In genomic region chr1:156114101-156114918, GRCh38 we compare ENCODE assay signal across 1 cellular context.
TF ChIP-seq lines count a peak whose summit lies in the region.

Gene LMNA (plus strand): TSS chr1:156114711. CDS start chr1:156114919, 208 bp downstream.

TF ChIP-seq in H1, 55 proteins besides CTCF, POLR2A, EP300 and RAD21:
- TF ChIP-seq JUN (IDR thresholded peaks at IDR 0.05; ENCODE audit: low read depth, low read length), result 0 out of 2 replicates have a peak, but pooled peaks have one; percentile 50
- TF ChIP-seq GTF2F1 (IDR thresholded peaks at IDR 0.05; ENCODE audit: borderline replicate concordance, low read depth, low read length), result no peak
- TF ChIP-seq KDM4A (IDR thresholded peaks at IDR 0.05; ENCODE audit: low read depth, low read length, severe bottlenecking), result peak; percentile 35
- peak; percentile 24; the same call in 1 of the 2 replicates for TF ChIP-seq SUZ12 (IDR thresholded peaks at IDR 0.05; ENCODE audit: low read length)
- TF ChIP-seq PHF8 (conservative IDR thresholded peaks at IDR 0.05; ENCODE audit: low read depth, low read length), result peak; percentile 71
- TF ChIP-seq BACH1 (IDR thresholded peaks at IDR 0.05; ENCODE audit: low read length), result 0 out of 2 replicates have a peak, but pooled peaks have one; percentile 22
- peak; percentile 90 for TF ChIP-seq TBP (IDR thresholded peaks at IDR 0.05; ENCODE audit: low read depth, low read length)
- 0 out of 2 replicates have a peak, but pooled peaks have one; percentile 38 for TF ChIP-seq EGR1 (IDR thresholded peaks at IDR 0.05; ENCODE audit: borderline replicate concordance, low read depth, low read length)
- peak; percentile 16; the same call in 1 of the 2 replicates for TF ChIP-seq SP4 (IDR thresholded peaks at IDR 0.05; ENCODE audit: low read length)
- peak; percentile 84 for TF ChIP-seq TAF7 (optimal IDR thresholded peaks at IDR 0.05; ENCODE audit: borderline replicate concordance, low read depth, low read length)
- peak; percentile 8 for TF ChIP-seq NANOG (IDR thresholded peaks at IDR 0.05; ENCODE audit: insufficient read depth, low read depth, low read length, poor library complexity, severe bottlenecking)
- peak; percentile 55 for TF ChIP-seq ASH2L (IDR thresholded peaks at IDR 0.05; ENCODE audit: low read length)
- TF ChIP-seq NRF1 (IDR thresholded peaks at IDR 0.05; ENCODE audit: low read depth, low read length), result no peak
- TF ChIP-seq CBX5 (IDR thresholded peaks at IDR 0.05; ENCODE audit: low read depth, low read length), result no peak
- TF ChIP-seq JUND (IDR thresholded peaks at IDR 0.05; ENCODE audit: low read length), result peak; percentile 91
- no peak for TF ChIP-seq POU5F1 (IDR thresholded peaks at IDR 0.05; ENCODE audit: low read depth, low read length)
- no peak for TF ChIP-seq TEAD4 (IDR thresholded peaks at IDR 0.05; ENCODE audit: low read depth, low read length)
- peak; percentile 80; the same call in 1 of the 2 replicates for TF ChIP-seq POLR2AphosphoS5 (IDR thresholded peaks at IDR 0.05; ENCODE audit: low read depth, low read length)
- TF ChIP-seq YY1 (IDR thresholded peaks at IDR 0.05; ENCODE audit: low read depth, low read length), result 0 out of 2 replicates have a peak, but pooled peaks have one; percentile 15
- peak; percentile 89 for TF ChIP-seq TAF1 (IDR thresholded peaks at IDR 0.05; ENCODE audit: low read depth, low read length)
- no peak for TF ChIP-seq KDM5A (IDR thresholded peaks at IDR 0.05; ENCODE audit: low read length)
- 0 out of 2 replicates have a peak, but pooled peaks have one; percentile 21 for TF ChIP-seq SP1 (IDR thresholded peaks at IDR 0.05; ENCODE audit: low read depth, low read length)
- TF ChIP-seq MAX (IDR thresholded peaks at IDR 0.05), result peak; percentile 33
- no peak for TF ChIP-seq BRCA1 (IDR thresholded peaks at IDR 0.05; ENCODE audit: low read depth, low read length)
